Comparison of ENCODE assay signal across 25 cellular contexts in the genomic region with DNA sequence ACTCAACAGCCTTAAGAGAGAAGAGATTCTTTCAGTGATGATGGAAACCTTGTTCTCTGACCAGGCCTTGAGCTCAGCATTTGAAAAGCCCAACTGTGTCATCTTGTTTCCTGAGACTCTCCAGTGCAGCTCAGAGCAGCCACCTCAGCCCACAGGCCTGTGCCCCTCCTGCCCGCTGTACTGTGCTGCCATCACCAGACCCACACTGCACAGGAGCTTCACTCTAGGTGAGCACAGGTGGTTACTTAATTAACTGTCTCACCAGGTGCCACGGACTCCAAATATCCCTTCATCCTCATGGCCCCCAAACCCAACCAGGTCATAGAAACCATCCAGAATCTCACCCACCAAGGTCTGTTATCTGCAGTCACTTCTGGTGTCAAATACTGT. TPM values are rescaled to one million over a fixed set of nuclear protein-coding genes. Genes with fewer than 3 reads are reported as not detected.
DNase-seq lines count a peak whose midpoint lies in the region; ATAC-seq and TF ChIP-seq lines count a peak whose summit lies in the region.
"Had no signal": no experiment of that assay in that cellular context is flagged by ENCODE, and none has a peak within 500 bp of the region (broad histone marks: within the 10 kb centered on the region; RNA-seq: fewer than 3 reads in every experiment).

No MANE protein-coding gene starts in this region.

- peaks cover 6% of the 10 kb centered on the region for H3K27me3 Mint-ChIP-seq in activated CD8-positive, alpha-beta T cell treated with anti-CD3 and anti-CD28 coated beads, Interleukin-2, amount 10 ng/mL, durations not matched to agents 7 days and 5 days (ENCODE audit: low read depth)
- peaks cover 15% of the 10 kb centered on the region for H3K27me3 Mint-ChIP-seq in activated CD8-positive, alpha-beta T cell treated with anti-CD3 and anti-CD28 coated beads for 36 hours
- H3K27me3 Mint-ChIP-seq in H9 (ENCODE audit: low read depth), result peaks cover 47% of the 10 kb centered on the region

- H4K20me1 ChIP-seq in BLaER1 (peaks cover 28% of the 10 kb centered on the region), H9 (ENCODE audit: control insufficient read depth, insufficient read depth, insufficient read length) (no peaks in the 10 kb centered on the region)

- H3K9ac ChIP-seq in BLaER1 (no peak overlapping the region), H9 (ENCODE audit: extremely low read depth, insufficient read length, low read length) (no peak overlapping the region)

- no peak overlapping the region for H2BK12ac ChIP-seq in H9 (ENCODE audit: insufficient read length, low read depth, low read length)

- no peak overlapping the region for H3K4me3 Mint-ChIP-seq in activated CD8-positive, alpha-beta T cell treated with anti-CD3 and anti-CD28 coated beads, Interleukin-2, amount 10 ng/mL, durations not matched to agents 7 days and 5 days
- no peak overlapping the region for H3K4me3 Mint-ChIP-seq in activated CD8-positive, alpha-beta T cell treated with anti-CD3 and anti-CD28 coated beads for 36 hours
- no peak overlapping the region for H3K4me3 Mint-ChIP-seq in H9
- H3K4me3 Mint-ChIP-seq: CD4-positive, alpha-beta T cell had no signal

- H3K56ac ChIP-seq in H9 (ENCODE audit: insufficient read length, low read depth, low read length), result no peak overlapping the region

- no peak overlapping the region for H4K5ac ChIP-seq in H9 (ENCODE audit: insufficient read length, low read depth, low read length)

- DNase-seq in activated CD8-positive, alpha-beta T cell treated with anti-CD3 and anti-CD28 coated beads, Interleukin-2, amount 10 ng/mL, durations not matched to agents 7 days and 5 days, result peak; percentile 7
- no peak for DNase-seq in activated CD8-positive, alpha-beta T cell treated with anti-CD3 and anti-CD28 coated beads for 36 hours
- DNase-seq in coronary artery (ENCODE audit: low spot score), result peak; percentile 28
- peak; percentile 17 for DNase-seq in sciatic nerve (ENCODE audit: low spot score)
- no peak for DNase-seq in activated effector memory CD4-positive, alpha-beta T cell treated with Interleukin-2 at 50 U/mL for 16 hours
- DNase-seq in H9, result no peak
- no peak for DNase-seq in stimulated activated naive CD4-positive, alpha-beta T cell treated with Interleukin-2 at 50 U/mL for 16 hours (lab: John Stamatoyannopoulos, UW)
- DNase-seq: CD4-positive, alpha-beta T cell; GDM1; GOT3; HCEC 1CT; NCI-H1092; NCI-H1417 treated with DMSO at 0.1 percent for 48 hours; NCI-H1694 treated with DMSO at 0.1 percent for 48 hours; NCI-H2081; NCI-H2227 treated with DMSO at 0.1 percent for 48 hours; SIG-M5 had no signal

- no peaks in the 10 kb centered on the region for H3K79me1 ChIP-seq in H9 (ENCODE audit: insufficient read depth, low read depth, low read length, poor library complexity, severe bottlenecking)

- no peak overlapping the region for H4K91ac ChIP-seq in H9 (ENCODE audit: insufficient read length, low read depth, low read length)

- peak overlapping the region; percentile 89 for H3K4me2 ChIP-seq in BLaER1
- no peak overlapping the region for H3K4me2 ChIP-seq in H9 (ENCODE audit: insufficient read depth, insufficient read length, low read length)

- H3K4me1 Mint-ChIP-seq in activated CD8-positive, alpha-beta T cell treated with anti-CD3 and anti-CD28 coated beads, Interleukin-2, amount 10 ng/mL, durations not matched to agents 7 days and 5 days (ENCODE audit: low read depth), result no peaks in the 10 kb centered on the region
- H3K4me1 Mint-ChIP-seq in activated CD8-positive, alpha-beta T cell treated with anti-CD3 and anti-CD28 coated beads for 36 hours (ENCODE audit: low read depth), result no peaks in the 10 kb centered on the region
- no peaks in the 10 kb centered on the region for H3K4me1 Mint-ChIP-seq in H9

- H3K27ac Mint-ChIP-seq in activated CD8-positive, alpha-beta T cell treated with anti-CD3 and anti-CD28 coated beads, Interleukin-2, amount 10 ng/mL, durations not matched to agents 7 days and 5 days, result no peak overlapping the region
- H3K27ac Mint-ChIP-seq in activated CD8-positive, alpha-beta T cell treated with anti-CD3 and anti-CD28 coated beads for 36 hours, result no peak overlapping the region
- no peak overlapping the region for H3K27ac Mint-ChIP-seq in H9
- H3K27ac Mint-ChIP-seq: CD4-positive, alpha-beta T cell had no signal

- H3K4me3 ChIP-seq in BLaER1 (no peak overlapping the region), coronary artery (no peak overlapping the region)
- H3K4me3 ChIP-seq: GM12878, SK-N-MC had no signal

- peaks cover 64% of the 10 kb centered on the region for H3K36me3 ChIP-seq in BLaER1

- H3K9me3 ChIP-seq in BLaER1 (peaks cover 38% of the 10 kb centered on the region), H9 (ENCODE audit: control insufficient read depth, low read depth, low read length) (peaks cover 15% of the 10 kb centered on the region)

- H3K79me2 ChIP-seq in H9 (ENCODE audit: insufficient read depth, low read length), result no peaks in the 10 kb centered on the region

- no peak overlapping the region for H2AK5ac ChIP-seq in H9 (ENCODE audit: insufficient read length, low read length)

- peak overlapping the region; percentile 88; the same call in 1 of the 2 replicates for H3K27ac ChIP-seq in BLaER1
- no peak overlapping the region for H3K27ac ChIP-seq in coronary artery
- no peak overlapping the region for H3K27ac ChIP-seq in H9 (ENCODE audit: insufficient read length, low read depth, low read length)
- H3K27ac ChIP-seq: 22Rv1, HL-60, RWPE1, SK-N-MC had no signal

- H3K4me1 ChIP-seq in BLaER1 (peaks cover 71% of the 10 kb centered on the region), H9 (ENCODE audit: insufficient read depth, low read length) (no peaks in the 10 kb centered on the region)

- no peak overlapping the region for H2BK120ac ChIP-seq in H9 (ENCODE audit: low read depth, low read length, poor library complexity, severe bottlenecking)

- no peak overlapping the region for H3K18ac ChIP-seq in H9 (ENCODE audit: insufficient read length, low read depth, low read length)

- no peak overlapping the region for H3K4ac ChIP-seq in H9 (ENCODE audit: low read depth, low read length)

- H3K27me3 ChIP-seq in BLaER1 (no peaks in the 10 kb centered on the region), H9 (ENCODE audit: insufficient read depth, low read length) (no peaks in the 10 kb centered on the region)

- H3K36me3 Mint-ChIP-seq in activated CD8-positive, alpha-beta T cell treated with anti-CD3 and anti-CD28 coated beads, Interleukin-2, amount 10 ng/mL, durations not matched to agents 7 days and 5 days (ENCODE audit: low read depth), result no peaks in the 10 kb centered on the region
- no peaks in the 10 kb centered on the region for H3K36me3 Mint-ChIP-seq in activated CD8-positive, alpha-beta T cell treated with anti-CD3 and anti-CD28 coated beads for 36 hours (ENCODE audit: low read depth)
- peaks cover 0 to 6% (median 0%) of the 10 kb centered on the region in 3 experiments; a peak in 3 of 7 replicates for H3K36me3 Mint-ChIP-seq in H9 (ENCODE audit: insufficient read depth in 1 of 3, low read depth in 3 of 3)

- no peak overlapping the region for H2BK15ac ChIP-seq in H9 (ENCODE audit: low read depth, low read length)

- no peak overlapping the region for H3T11ph ChIP-seq in H9 (ENCODE audit: low read length)

- intact Hi-C loops in activated CD8-positive, alpha-beta T cell treated with anti-CD3 and anti-CD28 coated beads for 36 hours (cut with micrococcal nuclease), result no loop called here
- intact Hi-C loops in sciatic nerve (cut with DNase I), result no loop called here

- H2BK20ac ChIP-seq in H9 (ENCODE audit: low read depth, low read length, poor library complexity, severe bottlenecking), result no peak overlapping the region

- no CpG with 5 or more reads among the region's 2 CpGs for WGBS in H9 (ENCODE audit: extremely low coverage, insufficient read length, low lambda C conversion rate)

- H3K23ac ChIP-seq in H9 (ENCODE audit: insufficient read length, low read depth, low read length), result no peak overlapping the region

- CTCF ChIA-PET in activated CD8-positive, alpha-beta T cell treated with anti-CD3 and anti-CD28 coated beads, Interleukin-2, amount 10 ng/mL, durations not matched to agents 7 days and 5 days (lab: Charles Lee), result no interaction called here
- CTCF ChIA-PET in activated CD8-positive, alpha-beta T cell treated with anti-CD3 and anti-CD28 coated beads for 36 hours (lab: Charles Lee), result no interaction called here

- no peak overlapping the region for H3K14ac ChIP-seq in H9 (ENCODE audit: insufficient read depth, low read length)

- ATAC-seq in activated CD8-positive, alpha-beta T cell treated with anti-CD3 and anti-CD28 coated beads, Interleukin-2, amount 10 ng/mL, durations not matched to agents 7 days and 5 days, result no peak
- ATAC-seq in activated CD8-positive, alpha-beta T cell treated with anti-CD3 and anti-CD28 coated beads for 36 hours, result no peak
- ATAC-seq in sciatic nerve, result no peak
- ATAC-seq: GM12878, Panc1 had no signal

- no peaks in the 10 kb centered on the region for H3K23me2 ChIP-seq in H9 (ENCODE audit: insufficient read length, low read depth, low read length, poor library complexity, severe bottlenecking)

- H2BK5ac ChIP-seq in H9 (ENCODE audit: insufficient read length, low read length), result no peak overlapping the region

- H4K8ac ChIP-seq in H9 (replicated peaks; ENCODE audit: insufficient read length, low read depth, low read length), result no peak overlapping the region

- no peak overlapping the region for H2AFZ ChIP-seq in H9 (ENCODE audit: low read length)

- H3K9me3 Mint-ChIP-seq in activated CD8-positive, alpha-beta T cell treated with anti-CD3 and anti-CD28 coated beads, Interleukin-2, amount 10 ng/mL, durations not matched to agents 7 days and 5 days (ENCODE audit: insufficient read depth), result no peaks in the 10 kb centered on the region
- H3K9me3 Mint-ChIP-seq in activated CD8-positive, alpha-beta T cell treated with anti-CD3 and anti-CD28 coated beads for 36 hours, result peaks cover 14% of the 10 kb centered on the region
- H3K9me3 Mint-ChIP-seq in H9, result peaks cover 26 to 37% of the 10 kb centered on the region in 2 experiments

- POLR2A ChIA-PET in activated CD8-positive, alpha-beta T cell treated with anti-CD3 and anti-CD28 coated beads, Interleukin-2, amount 10 ng/mL, durations not matched to agents 7 days and 5 days (lab: Charles Lee), result no interaction called here
- POLR2A ChIA-PET in activated CD8-positive, alpha-beta T cell treated with anti-CD3 and anti-CD28 coated beads for 36 hours (lab: Charles Lee), result no interaction called here

- no peak for TF ChIP-seq CTCF in activated CD8-positive, alpha-beta T cell treated with anti-CD3 and anti-CD28 coated beads for 36 hours (IDR thresholded peaks at IDR 0.05)
- TF ChIP-seq CTCF in coronary artery (IDR thresholded peaks at IDR 0.05) (no peak), H9 (conservative IDR thresholded peaks at IDR 0.05) (no peak)

RNA-seq across cellular contexts. Expression of a gene that starts 51.3 kb away (rescaled TPM):
- 1 to 10 TPM; 2.5 to 2.9 TPM for total RNA-seq in activated CD8-positive, alpha-beta T cell treated with anti-CD3 and anti-CD28 coated beads, Interleukin-2, amount 10 ng/mL, durations not matched to agents 7 days and 5 days
- 1 to 10 TPM; 3.6 to 4.1 TPM for total RNA-seq in activated CD8-positive, alpha-beta T cell treated with anti-CD3 and anti-CD28 coated beads for 36 hours
- total RNA-seq in sciatic nerve, result 24.9 TPM
- 11.3 and 11.4 TPM in 2 replicates for total RNA-seq in H9 (2021)

RNA-seq across cellular contexts. Expression of a gene that starts 52.0 kb away (rescaled TPM):
- total RNA-seq in activated CD8-positive, alpha-beta T cell treated with anti-CD3 and anti-CD28 coated beads, Interleukin-2, amount 10 ng/mL, durations not matched to agents 7 days and 5 days, result 10 to 100 TPM; 35.7 to 40.4 TPM
- total RNA-seq in activated CD8-positive, alpha-beta T cell treated with anti-CD3 and anti-CD28 coated beads for 36 hours, result 10 to 100 TPM; 15.1 to 16.4 TPM
- 3.2 TPM for total RNA-seq in sciatic nerve
- 0.20 and 0.24 TPM in 2 replicates for total RNA-seq in H9 (2021)
- total RNA-seq: NCI-H460 had no signal

Comparison
In these comparisons a context has a peak if more than half of its experiments do, and no peak if none do; other contexts are left out.
1. DNase-seq: peak in activated CD8-positive, alpha-beta T cell treated with anti-CD3 and anti-CD28 coated beads, Interleukin-2, amount 10 ng/mL, durations not matched to agents 7 days and 5 days (single experiment), coronary artery (single experiment) and sciatic nerve (single experiment); none in activated CD8-positive, alpha-beta T cell treated with anti-CD3 and anti-CD28 coated beads for 36 hours (single experiment), activated effector memory CD4-positive, alpha-beta T cell treated with Interleukin-2 at 50 U/mL for 16 hours (single experiment), H9 (single experiment) and stimulated activated naive CD4-positive, alpha-beta T cell treated with Interleukin-2 at 50 U/mL for 16 hours (single experiment).